In genomic region chr3:9249273-9250192, GRCh38 we compare ENCODE assay signal across 8 cellular contexts. TPM values are rescaled to one million over a fixed set of nuclear protein-coding genes. Genes with fewer than 3 reads are reported as not detected.
A peak's percentile ranks its signal among the peaks of the same experiment; 100 is the strongest.
DNase-seq lines count a peak whose midpoint lies in the region; ATAC-seq and TF ChIP-seq lines count a peak whose summit lies in the region.

SRGAP3 (minus strand) TSS chr3:9249646; CDS start chr3:9248951, 695 bp downstream.

- peak within 1 kb of the TSS; percentile 65 for H3K27ac Mint-ChIP-seq in activated T-helper 17 cell treated with anti-CD3 and anti-CD28 coated beads, Interleukin-2, amount 50 U/mL, for 72 hours
- H3K27ac Mint-ChIP-seq in nephron: peak within 1 kb of the TSS; percentile 91 to 98 (median 91)

- peak; percentile 61 for DNase-seq in DMS79 (lab: John Stamatoyannopoulos, UW)
- peak; percentile 95 for DNase-seq in Karpas-422
- DNase-seq in RPMI7951 (ENCODE audit: low read depth): peak; percentile 93
- DNase-seq in fibroblast of the aortic adventitia (ENCODE audit: low read depth): peak; percentile 90
- peak; percentile 79 for DNase-seq in stimulated activated naive CD8-positive, alpha-beta T cell treated with anti-CD3 and anti-CD28 coated beads, Interleukin-15, Interleukin-2, amounts not matched to agents 100 U/mL and 50 U/mL, for 24 hours

- H3K4me2 ChIP-seq in Karpas-422 (ENCODE audit: low read depth, low read length, poor library complexity, severe bottlenecking): peak within 1 kb of the TSS; percentile 93

- H3K4me1 Mint-ChIP-seq in activated T-helper 17 cell treated with anti-CD3 and anti-CD28 coated beads, Interleukin-2, amount 50 U/mL, for 72 hours: peaks cover 12% of the 10 kb centered on the region
- peaks cover 66% of the 10 kb centered on the region for H3K4me1 Mint-ChIP-seq in nephron

- no peaks in the 10 kb centered on the region for H3K79me2 ChIP-seq in Karpas-422 (ENCODE audit: low read length)

- H3K9me3 Mint-ChIP-seq in activated T-helper 17 cell treated with anti-CD3 and anti-CD28 coated beads, Interleukin-2, amount 50 U/mL, for 72 hours: no peaks in the 10 kb centered on the region
- no peaks in the 10 kb centered on the region for H3K9me3 Mint-ChIP-seq in nephron

- no peak within 1 kb of the TSS; the same call in 1 of the 2 replicates for H3K27ac ChIP-seq in Karpas-422 (ENCODE audit: low read length)

- peaks cover 16% of the 10 kb centered on the region for H3K27me3 Mint-ChIP-seq in activated T-helper 17 cell treated with anti-CD3 and anti-CD28 coated beads, Interleukin-2, amount 50 U/mL, for 72 hours
- H3K27me3 Mint-ChIP-seq in nephron (ENCODE audit: low read depth): no peaks in the 10 kb centered on the region

- no peaks in the 10 kb centered on the region for H3K9me3 ChIP-seq in Karpas-422 (ENCODE audit: low read length)

- peak; percentile 100 for ATAC-seq in GM21825 (IDR thresholded peaks at IDR 0.05; ENCODE audit: unreplicated experiment)
- ATAC-seq in activated T-helper 17 cell treated with anti-CD3 and anti-CD28 coated beads, Interleukin-2, amount 50 U/mL, for 72 hours (replicated peaks): peak; percentile 100
- ATAC-seq in stimulated activated naive CD8-positive, alpha-beta T cell treated with anti-CD3 and anti-CD28 coated beads, Interleukin-15, Interleukin-2, amounts not matched to agents 100 U/mL and 50 U/mL, for 24 hours: peak; percentile 99

- peak; percentile 56 for TF ChIP-seq CTCF in fibroblast of the aortic adventitia (IDR thresholded peaks at IDR 0.05; ENCODE audit: insufficient read depth, low read length)
- TF ChIP-seq CTCF in nephron (IDR thresholded peaks at IDR 0.05; ENCODE audit: unreplicated experiment in 3 of 3): peak; percentile 22 to 34 (median 30)

- peak within 1 kb of the TSS; percentile 98 for H2AFZ ChIP-seq in Karpas-422 (ENCODE audit: low read length)

- H3K36me3 ChIP-seq in Karpas-422 (ENCODE audit: insufficient read depth, low read length): no peaks in the 10 kb centered on the region

- no peaks in the 10 kb centered on the region for H3K27me3 ChIP-seq in Karpas-422 (ENCODE audit: low read length)

- H3K36me3 Mint-ChIP-seq in activated T-helper 17 cell treated with anti-CD3 and anti-CD28 coated beads, Interleukin-2, amount 50 U/mL, for 72 hours (ENCODE audit: low read depth): no peaks in the 10 kb centered on the region
- H3K36me3 Mint-ChIP-seq in nephron (ENCODE audit: low read depth): peaks cover 4% of the 10 kb centered on the region

- H3K4me3 ChIP-seq in Karpas-422 (ENCODE audit: low read length) (peak within 1 kb of the TSS; percentile 71), fibroblast of the aortic adventitia (ENCODE audit: low read depth, low read length) (peak within 1 kb of the TSS; percentile 68)

- peaks cover 18% of the 10 kb centered on the region for H3K4me1 ChIP-seq in Karpas-422 (ENCODE audit: low read length)

- peak within 1 kb of the TSS; percentile 68 for H3K9ac ChIP-seq in Karpas-422 (ENCODE audit: low read length)

- H3K9me2 ChIP-seq in Karpas-422 (replicated peaks; ENCODE audit: insufficient read depth, low read length): no peaks in the 10 kb centered on the region

- H3K4me3 Mint-ChIP-seq in activated T-helper 17 cell treated with anti-CD3 and anti-CD28 coated beads, Interleukin-2, amount 50 U/mL, for 72 hours: peak within 1 kb of the TSS; percentile 86
- peak within 1 kb of the TSS; percentile 86 to 96 (median 92) for H3K4me3 Mint-ChIP-seq in nephron

- no peaks in the 10 kb centered on the region for H4K20me1 ChIP-seq in Karpas-422 (ENCODE audit: insufficient read depth, low read depth, low read length)

RNA-seq across cellular contexts. Expression of gene SRGAP3, which starts in this region (rescaled TPM):
- 1.3 and 1.7 TPM in 2 replicates for total RNA-seq in Karpas-422 (2014; rRNA removed; shearing (Covaris generic); ENCODE audit: low replicate concordance)
- 2.3 and 3.6 TPM in 2 replicates for total RNA-seq in RPMI7951 (2014; rRNA removed; shearing (Covaris generic))
- total RNA-seq in activated T-helper 17 cell treated with anti-CD3 and anti-CD28 coated beads, Interleukin-2, amount 50 U/mL, for 72 hours: 1 to 10 TPM in 1 of 2 donors, under 1 TPM in 1; 0.97 to 3.9 TPM
- total RNA-seq in fibroblast of the aortic adventitia (ENCODE audit: low replicate concordance): 4.6 and 6.1 TPM in 2 replicates
